Comparison of ENCODE assay signal across 8 cellular contexts in the genomic region with DNA sequence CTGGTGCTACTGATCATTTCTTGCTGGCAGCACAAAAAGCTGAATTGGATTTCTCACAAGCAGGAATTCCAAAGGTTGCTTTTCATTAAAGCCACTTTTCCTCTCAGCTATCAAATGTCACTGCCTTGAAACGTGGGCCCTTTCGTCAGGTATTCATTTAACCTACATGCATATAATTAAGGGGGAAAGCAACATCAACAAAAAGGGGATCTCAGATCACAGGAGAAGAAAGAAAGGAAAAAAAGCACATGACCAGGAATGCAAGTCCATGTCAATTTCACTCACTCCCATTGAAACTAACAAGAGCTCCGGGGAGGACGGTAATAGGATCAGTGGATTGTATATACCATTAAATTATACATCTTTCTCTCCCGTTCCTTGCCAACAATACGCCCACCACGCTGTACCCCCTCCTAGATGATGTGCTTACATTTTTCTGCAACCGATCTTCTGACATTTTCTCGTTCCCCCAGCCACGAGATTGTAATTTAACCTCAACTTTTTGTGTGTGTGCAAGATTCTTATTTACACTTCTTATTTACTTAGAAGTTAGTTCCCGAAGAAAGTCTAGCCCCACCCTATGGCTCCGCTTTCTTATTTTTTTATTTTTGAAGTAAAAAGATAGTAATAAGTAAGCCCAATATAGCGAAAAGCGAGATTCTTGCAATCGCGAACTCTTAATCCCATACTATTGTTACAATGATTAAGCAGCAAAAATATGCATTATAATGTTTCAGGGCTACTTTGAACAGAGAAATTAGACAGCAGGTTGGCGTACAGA. TPM values are rescaled to one million over a fixed set of nuclear protein-coding genes. Genes with fewer than 3 reads are reported as not detected.
DNase-seq lines count a peak whose midpoint lies in the region; ATAC-seq and TF ChIP-seq lines count a peak whose summit lies in the region.

No MANE protein-coding gene starts in this region.

- H3K9me3 ChIP-seq in Peyer's patch (no peaks in the 10 kb centered on the region), prostate gland (no peaks in the 10 kb centered on the region)

- intact Hi-C loops in prostate gland (cut with DNase I), result no loop called here

- peak overlapping the region; percentile 31; the same call in 1 of the 2 replicates for H3K4me3 ChIP-seq in GM08714 (ENCODE audit: low read length)
- H3K4me3 ChIP-seq in Peyer's patch, result peak overlapping the region; percentile 29 to 61 (median 44)
- peak overlapping the region; percentile 72 to 85 for H3K4me3 ChIP-seq in foreskin fibroblast (ENCODE audit: low read depth in 1 of 2, low read length in 2 of 2)
- peak overlapping the region; percentile 65 to 74 for H3K4me3 ChIP-seq in prostate gland

- H3K27ac ChIP-seq in Peyer's patch (peak overlapping the region; percentile 11 to 93 (median 76)), prostate gland (peak overlapping the region; percentile 89 to 90)

- H3K27me3 ChIP-seq in Peyer's patch, result no peaks in the 10 kb centered on the region
- H3K27me3 ChIP-seq in prostate gland (replicated peaks; ENCODE audit: insufficient read depth), result no peaks in the 10 kb centered on the region

- DNase-seq in Peyer's patch (no peak), foreskin fibroblast (peak in 1 of 2 donors; percentile 38), prostate gland (ENCODE audit: low spot score) (no peak), NCI-H187 treated with DMSO at 0.1 percent for 48 hours (lab: John Stamatoyannopoulos, UW) (no peak)
- no peak for DNase-seq in stimulated activated CD4-positive, alpha-beta T cell treated with anti-CD3 and anti-CD28 coated beads, Interleukin-1b, Interleukin-23, amount 100 ng/mL, for 48 hours
- no peak for DNase-seq in activated effector memory CD4-positive, alpha-beta T cell treated with anti-CD3 and anti-CD28 coated beads, Interleukin-2, amount 50 U/mL, for 16 hours

- H3K36me3 ChIP-seq in Peyer's patch (no peaks in the 10 kb centered on the region), prostate gland (no peaks in the 10 kb centered on the region)

- ATAC-seq in HG02981 (IDR thresholded peaks at IDR 0.05; ENCODE audit: unreplicated experiment), result no peak

- H3K4me1 ChIP-seq in Peyer's patch, result no peaks in the 10 kb centered on the region
- H3K4me1 ChIP-seq in prostate gland (replicated peaks), result no peaks in the 10 kb centered on the region

- TF ChIP-seq POLR2A in Peyer's patch (IDR thresholded peaks at IDR 0.05), result no peak
- TF ChIP-seq POLR2A in prostate gland (IDR thresholded peaks at IDR 0.05), result no peak

- no peak for TF ChIP-seq CTCF in Peyer's patch (IDR thresholded peaks at IDR 0.05)
- TF ChIP-seq CTCF in foreskin fibroblast (IDR thresholded peaks at IDR 0.05; ENCODE audit: low read depth, low read length), result no peak
- no peak for TF ChIP-seq CTCF in prostate gland (IDR thresholded peaks at IDR 0.05)

- 4% methylated on average over 17 of the region's 17 CpGs for WGBS in prostate gland

RNA-seq across cellular contexts. Expression of gene FIGN, which starts 0.7 kb away (rescaled TPM):
- total RNA-seq in Peyer's patch (1 to 10 TPM in 2 of 4 donors, under 1 TPM in 2; 0.53 to 8.3 (median 0.95) TPM), prostate gland (1 to 10 TPM; 3.6 to 4.3 TPM)
